Comparison of ENCODE assay signal across 8 cellular contexts in the genomic region with DNA sequence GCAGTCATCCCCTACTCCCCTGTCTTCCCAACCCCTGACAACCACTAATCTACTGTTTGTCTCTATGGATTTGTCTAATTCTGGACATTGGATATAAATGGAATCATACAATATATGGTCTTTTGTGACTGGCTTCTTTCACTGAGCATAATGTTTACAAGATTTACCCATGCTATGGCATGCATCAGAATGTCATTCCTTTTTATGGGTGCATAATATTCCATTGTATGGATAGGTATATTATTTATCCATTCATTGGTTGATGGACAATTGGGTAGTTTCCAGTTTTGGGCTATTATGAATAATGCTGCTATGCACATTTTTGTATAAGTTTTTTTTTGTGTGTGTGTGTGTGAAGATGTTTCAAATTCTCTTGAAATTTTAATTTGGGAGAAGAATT.
"Had no signal": no experiment of that assay in that cellular context is flagged by ENCODE, and none has a peak within 500 bp of the region (broad histone marks: within the 10 kb centered on the region; RNA-seq: fewer than 3 reads in every experiment).

No MANE protein-coding gene starts in this region.

- FAIRE-seq: G401.6, GM12878, GM12891, GM12892, GM18507, GM19239 had no signal

- DNase-seq: GDM1, GF-D8 had no signal

- ATAC-seq: GM12878 had no signal

- H3K4me3 ChIP-seq: GM12878 had no signal
